1 cellular context compared by ENCODE assay signal in genomic region chr3:179071161-179071568, GRCh38.
TF ChIP-seq lines count a peak whose summit lies in the region.

No MANE protein-coding gene starts in this region.

TF ChIP-seq in K562, 482 proteins besides CTCF, POLR2A, EP300 and RAD21 (continued from another document and continues in another):
- TF ChIP-seq ARID3B (CRISPR knock-in tag; IDR thresholded peaks at IDR 0.05; ENCODE audit: borderline replicate concordance) (no peak), ZNF436 (CRISPR knock-in tag; IDR thresholded peaks at IDR 0.05) (no peak), ZNF165 (CRISPR knock-in tag; IDR thresholded peaks at IDR 0.05; ENCODE audit: borderline replicate concordance) (no peak), SRSF1 (IDR thresholded peaks at IDR 0.05; ENCODE audit: low read depth, low read length) (no peak), MAX (CRISPR knock-in tag; IDR thresholded peaks at IDR 0.05) (peak; percentile 59), BRD4 (IDR thresholded peaks at IDR 0.05) (no peak), CHD7 (IDR thresholded peaks at IDR 0.05; ENCODE audit: low read depth, low read length) (no peak), TAF7 (tag; IDR thresholded peaks at IDR 0.05) (no peak), MNT (conservative IDR thresholded peaks at IDR 0.05) (peak; percentile 72 to 83), SIX5 (IDR thresholded peaks at IDR 0.05; ENCODE audit: borderline replicate concordance in 1 of 2, insufficient read depth in 1 of 2, low read depth in 1 of 2, low read length in 2 of 2) (no peak), ZFP91 (CRISPR knock-in tag; IDR thresholded peaks at IDR 0.05) (no peak), ZNF668 (CRISPR knock-in tag; IDR thresholded peaks at IDR 0.05) (no peak), HDAC1 (IDR thresholded peaks at IDR 0.05) (peak in 1 of 2 experiments; percentile 86; a peak in 1 of 4 replicates), KDM4B (IDR thresholded peaks at IDR 0.05; ENCODE audit: borderline replicate concordance in 2 of 2, low read depth in 1 of 2) (no peak), MCM5 (IDR thresholded peaks at IDR 0.05; ENCODE audit: low read depth) (no peak), POLR3A (IDR thresholded peaks at IDR 0.05; ENCODE audit: borderline replicate concordance, extremely low read depth, insufficient read depth, insufficient read length) (no peak), NBN (IDR thresholded peaks at IDR 0.05; ENCODE audit: low read depth) (no peak), NCOA6 (IDR thresholded peaks at IDR 0.05) (no peak), KLF16 (IDR thresholded peaks at IDR 0.05) (no peak), KAT2B (IDR thresholded peaks at IDR 0.05; ENCODE audit: low read depth, low read length) (no peak), ZNF3 (CRISPR knock-in tag; IDR thresholded peaks at IDR 0.05) (no peak), KAT8 (IDR thresholded peaks at IDR 0.05; ENCODE audit: low read depth) (no peak), NKRF (IDR thresholded peaks at IDR 0.05; ENCODE audit: borderline replicate concordance) (0 out of 2 replicates have a peak, but pooled peaks have one; percentile 57), PKNOX1 (IDR thresholded peaks at IDR 0.05) (no peak), RNF2 (IDR thresholded peaks at IDR 0.05) (0 out of 2 replicates have a peak, but pooled peaks have one; percentile 32), NUFIP1 (IDR thresholded peaks at IDR 0.05; ENCODE audit: partially characterized antibody) (no peak), ZNF24 (IDR thresholded peaks at IDR 0.05) (no peak; the same call in 1 of the 2 replicates), DEAF1 (CRISPR knock-in tag; IDR thresholded peaks at IDR 0.05) (no peak), ZBTB7A (IDR thresholded peaks at IDR 0.05; ENCODE audit: borderline replicate concordance, control insufficient read depth, low read depth, low read length) (no peak; the same call in 1 of the 2 replicates), USF1 (CRISPR knock-in tag; IDR thresholded peaks at IDR 0.05) (peak; percentile 82), ZNF175 (CRISPR knock-in tag; IDR thresholded peaks at IDR 0.05; ENCODE audit: low read depth) (no peak), IRF1 (CRISPR knock-in tag; IDR thresholded peaks at IDR 0.05; ENCODE audit: borderline replicate concordance) (no peak), ZNF12 (CRISPR knock-in tag; IDR thresholded peaks at IDR 0.05) (no peak)
